Comparison of ENCODE assay signal across 8 cellular contexts in genomic region chr20:33933469-33933909, GRCh38.
DNase-seq lines count a peak whose midpoint lies in the region; ATAC-seq and TF ChIP-seq lines count a peak whose summit lies in the region.

No MANE protein-coding gene starts in this region.

- ATAC-seq in left lung = peak; percentile 84
- no peak for ATAC-seq in GM21619 (IDR thresholded peaks at IDR 0.05; ENCODE audit: unreplicated experiment)
- no peak for ATAC-seq in HG02973 (IDR thresholded peaks at IDR 0.05; ENCODE audit: unreplicated experiment)

- H3K27ac ChIP-seq in coronary artery = peak overlapping the region; percentile 33 to 71
- no peak overlapping the region for H3K27ac ChIP-seq in left lung

- no peaks in the 10 kb centered on the region for H3K27me3 ChIP-seq in left lung

- DNase-seq in GF-D8 (lab: John Stamatoyannopoulos, UW) (peak; percentile 23), NCI-H1105 (lab: John Stamatoyannopoulos, UW) (peak; percentile 30), coronary artery (ENCODE audit: low spot score) (peak; percentile 79), left lung (peak in 1 of 2 donors; percentile 39)
- peak; percentile 24 to 38 for DNase-seq in activated CD4-positive, alpha-beta T cell treated with anti-CD3 and anti-CD28 coated beads for 24 hours (ENCODE audit: low read depth in 2 of 2)
- peak; percentile 25 to 44 (median 43) for DNase-seq in stimulated activated CD4-positive, alpha-beta T cell treated with anti-CD3 and anti-CD28 coated beads, TNF-alpha, amount 100 ng/mL, for 48 hours (ENCODE audit: low read depth in 3 of 3)

- H3K36me3 ChIP-seq in left lung = no peaks in the 10 kb centered on the region

- TF ChIP-seq CTCF in coronary artery (IDR thresholded peaks at IDR 0.05) = peak; percentile 43
- peak in 1 of 2 donors; percentile 30 for TF ChIP-seq CTCF in left lung (IDR thresholded peaks at IDR 0.05)

- intact Hi-C loops in left lung (cut with DNase I) = no loop called here

- no peaks in the 10 kb centered on the region for H3K9me3 ChIP-seq in left lung

- no peaks in the 10 kb centered on the region for H3K4me1 ChIP-seq in left lung

- no peak overlapping the region for H3K4me3 ChIP-seq in coronary artery
- no peak overlapping the region for H3K4me3 ChIP-seq in left lung

Comparison
In these comparisons a context has a peak if more than half of its experiments do, and no peak if none do; other contexts are left out.
1. H3K27ac ChIP-seq: peak in coronary artery (2 of 2); none in left lung (0 of 2).